Comparison of ENCODE assay signal across 8 cellular contexts in genomic region chr7:3043544-3044395, GRCh38. TPM values are rescaled to one million over a fixed set of nuclear protein-coding genes. Genes with fewer than 3 reads are reported as not detected.
DNase-seq lines count a peak whose midpoint lies in the region; ATAC-seq and TF ChIP-seq lines count a peak whose summit lies in the region.

Gene CARD11 (minus strand): TSS chr7:3043867. CDS start chr7:2958506, 85,361 bp downstream.

- H3K27me3 Mint-ChIP-seq in CD8-positive, alpha-beta T cell (ENCODE audit: low read depth) = no peaks in the 10 kb centered on the region

- intact Hi-C loops in CD8-positive, alpha-beta T cell (cut with DNase I, micrococcal nuclease) = loop anchor here (1.0 to 5.0 kb wide), 12 partner anchors 20 to 181 kb away; no protein-coding TSS in a partner anchor

- peak within 1 kb of the TSS; percentile 88 for H3K27ac ChIP-seq in CD8-positive, alpha-beta T cell (ENCODE audit: low read depth, low read length)

- H3K4me3 Mint-ChIP-seq in CD8-positive, alpha-beta T cell = peak within 1 kb of the TSS; percentile 92

- DNase-seq in CD8-positive, alpha-beta T cell = peak; percentile 13 to 78 (median 55)
- peak; percentile 42 to 48 for DNase-seq in activated CD4-positive, alpha-beta T cell treated with anti-CD3 and anti-CD28 coated beads for 24 hours (ENCODE audit: low read depth in 2 of 2)
- DNase-seq in epithelial cell of esophagus (ENCODE audit: low read depth) = peak; percentile 5
- peak; percentile 63 to 65 for DNase-seq in stimulated activated CD4-positive, alpha-beta T cell treated with anti-CD3 and anti-CD28 coated beads, Interleukin-2, amount 100 ng/mL, for 24 hours
- DNase-seq in glomerular visceral epithelial cell (ENCODE audit: extremely low spot score) = no peak
- no peak for DNase-seq in NCI-H2107 treated with DMSO at 0.1 percent for 48 hours (lab: John Stamatoyannopoulos, UW; ENCODE audit: unreplicated experiment)
- DNase-seq in medulla oblongata (ENCODE audit: extremely low spot score) = no peak

- peaks cover 49% of the 10 kb centered on the region for H3K4me1 ChIP-seq in CD8-positive, alpha-beta T cell (ENCODE audit: insufficient read depth, low read length)

- no peaks in the 10 kb centered on the region for H3K9me3 Mint-ChIP-seq in CD8-positive, alpha-beta T cell

- peaks cover 51% of the 10 kb centered on the region for H3K4me1 Mint-ChIP-seq in CD8-positive, alpha-beta T cell (ENCODE audit: low read depth)

- H3K4me3 ChIP-seq in CD8-positive, alpha-beta T cell (ENCODE audit: low read depth, low read length) = peak within 1 kb of the TSS; percentile 96
- H3K4me3 ChIP-seq in epithelial cell of esophagus (ENCODE audit: low read length) = peak within 1 kb of the TSS; percentile 29

- peak within 1 kb of the TSS; percentile 94 for H3K27ac Mint-ChIP-seq in CD8-positive, alpha-beta T cell

- POLR2A ChIA-PET in CD8-positive, alpha-beta T cell (lab: Charles Lee) = interaction anchor here (0.5 to 1.8 kb wide), 5 partner anchors 11 to 66 kb away, joined by 3 to 5 read pairs (median 3); no protein-coding TSS in a partner anchor

- peaks cover 26% of the 10 kb centered on the region for H3K36me3 Mint-ChIP-seq in CD8-positive, alpha-beta T cell

- no peaks in the 10 kb centered on the region for H3K27me3 ChIP-seq in CD8-positive, alpha-beta T cell (ENCODE audit: insufficient read depth, low read length)

- H3K9me3 ChIP-seq in CD8-positive, alpha-beta T cell (ENCODE audit: low read length) = no peaks in the 10 kb centered on the region

- CTCF ChIA-PET in CD8-positive, alpha-beta T cell (lab: Charles Lee) = interaction anchor here (0.6 to 3.9 kb wide), 6 partner anchors 10 to 72 kb away, joined by 3 to 20 read pairs (median 5); no protein-coding TSS in a partner anchor

- TF ChIP-seq CTCF in CD8-positive, alpha-beta T cell (IDR thresholded peaks at IDR 0.05) = no peak
- TF ChIP-seq CTCF in epithelial cell of esophagus (IDR thresholded peaks at IDR 0.05; ENCODE audit: insufficient read depth, low read depth, low read length, missing control alignments) = no peak

- H3K36me3 ChIP-seq in CD8-positive, alpha-beta T cell (ENCODE audit: insufficient read depth, low read length) = no peaks in the 10 kb centered on the region

- peak; percentile 45 for ATAC-seq in CD8-positive, alpha-beta T cell
- peak; percentile 32 for ATAC-seq in HG02885 (IDR thresholded peaks at IDR 0.05; ENCODE audit: poor library complexity, unreplicated experiment)

RNA-seq across cellular contexts. Expression of gene CARD11, which starts in this region (rescaled TPM):
- total RNA-seq in CD8-positive, alpha-beta T cell = 100 to 1,000 TPM; 114 to 117 TPM

Comparison
In these comparisons a context has a peak if more than half of its experiments do, and no peak if none do; other contexts are left out.
1. DNase-seq: peak in CD8-positive, alpha-beta T cell (7 of 7), activated CD4-positive, alpha-beta T cell treated with anti-CD3 and anti-CD28 coated beads for 24 hours (2 of 2), epithelial cell of esophagus (single experiment) and stimulated activated CD4-positive, alpha-beta T cell treated with anti-CD3 and anti-CD28 coated beads, Interleukin-2, amount 100 ng/mL, for 24 hours (2 of 2); none in glomerular visceral epithelial cell (single experiment), NCI-H2107 treated with DMSO at 0.1 percent for 48 hours (single experiment) and medulla oblongata (single experiment).